In genomic region chr14:77097689-77098469, GRCh38 we compare ENCODE assay signal across 8 cellular contexts. TPM values are rescaled to one million over a fixed set of nuclear protein-coding genes. Genes with fewer than 3 reads are reported as not detected.
DNase-seq lines count a peak whose midpoint lies in the region; ATAC-seq and TF ChIP-seq lines count a peak whose summit lies in the region.

Gene CIPC, plus strand, starts transcription at chr14:77098258. Its CDS starts 7,451 bp downstream, at chr14:77105709.

- DNase-seq in NCI-H187 (lab: John Stamatoyannopoulos, UW), result peak; percentile 99 to 100
- DNase-seq in T-helper 2 cell, result peak; percentile 95 to 100 (median 98)
- DNase-seq in left ventricle myocardium superior, result peak; percentile 100
- peak; percentile 100 for DNase-seq in prostate gland (ENCODE audit: low spot score)

- no peaks in the 10 kb centered on the region for H3K9me3 ChIP-seq in prostate gland

- H3K4me1 ChIP-seq in prostate gland (replicated peaks), result no peaks in the 10 kb centered on the region
- no peaks in the 10 kb centered on the region for H3K4me1 ChIP-seq in urinary bladder (ENCODE audit: insufficient read depth)

- peak; percentile 94 for TF ChIP-seq POLR2A in prostate gland (IDR thresholded peaks at IDR 0.05)

- H3K27ac ChIP-seq in angular gyrus (ENCODE audit: low read depth, low read length) (peak within 1 kb of the TSS; percentile 99), prostate gland (peak within 1 kb of the TSS; percentile 98 to 100), urinary bladder (ENCODE audit: low read depth) (peak within 1 kb of the TSS; percentile 95)

- no peaks in the 10 kb centered on the region for H3K27me3 ChIP-seq in prostate gland (replicated peaks; ENCODE audit: insufficient read depth)

- peak; percentile 90 for ATAC-seq in GM18498 (IDR thresholded peaks at IDR 0.05; ENCODE audit: unreplicated experiment)
- peak; percentile 86 for ATAC-seq in HG02938 (IDR thresholded peaks at IDR 0.05; ENCODE audit: unreplicated experiment)
- ATAC-seq in left ventricle myocardium superior, result peak; percentile 93

- H3K36me3 ChIP-seq in prostate gland (no peaks in the 10 kb centered on the region), urinary bladder (ENCODE audit: insufficient read depth) (no peaks in the 10 kb centered on the region)

- H3K4me3 ChIP-seq in prostate gland (peak within 1 kb of the TSS; percentile 78 to 99), urinary bladder (ENCODE audit: low read depth, low read length) (peak within 1 kb of the TSS; percentile 74)

- WGBS in prostate gland, result under 1% methylated on average over 70 of the region's 84 CpGs
- WGBS in urinary bladder, result under 1% methylated on average over 84 of the region's 84 CpGs

- TF ChIP-seq CTCF in prostate gland (IDR thresholded peaks at IDR 0.05), result peak in 2 of 4 experiments; percentile 46 to 57

- intact Hi-C loops in left ventricle myocardium superior (cut with micrococcal nuclease), result no loop called here
- intact Hi-C loops in prostate gland (cut with DNase I), result loop anchor here (5.0 kb wide), 2 partner anchors 71 to 224 kb away; partner anchors contain the start of genes GSTZ1, IRF2BPL and POMT2

RNA-seq across cellular contexts. Expression of gene CIPC, which starts in this region (rescaled TPM):
- total RNA-seq in left ventricle myocardium superior, result 89.7 TPM
- total RNA-seq in prostate gland, result 10 to 100 TPM; 45.1 to 63.3 TPM
- total RNA-seq in urinary bladder, result 25.6 TPM
- polyA plus RNA-seq in urinary bladder, result 28.8 TPM

Comparison
In these comparisons a context has a peak if more than half of its experiments do, and no peak if none do; other contexts are left out.
1. Peak in every context shown above with its lines: DNase-seq, ATAC-seq, H3K4me3 ChIP-seq and H3K27ac ChIP-seq.